In genomic region chr2:217382794-217383193, GRCh38 we compare ENCODE assay signal across 16 cellular contexts.
DNase-seq lines count a peak whose midpoint lies in the region; ATAC-seq and TF ChIP-seq lines count a peak whose summit lies in the region.
"Had no signal": no experiment of that assay in that cellular context is flagged by ENCODE, and none has a peak within 500 bp of the region (broad histone marks: within the 10 kb centered on the region; RNA-seq: fewer than 3 reads in every experiment).

No MANE protein-coding gene starts in this region.

- H3K36me3 ChIP-seq in adrenal gland (replicated peaks in 1 of 2) (no peaks in the 10 kb centered on the region), left ventricle myocardium inferior (no peaks in the 10 kb centered on the region), testis (ENCODE audit: low read depth, missing control alignments) (no peaks in the 10 kb centered on the region)

- TF ChIP-seq CTCF in adrenal gland (IDR thresholded peaks at IDR 0.05): no peak
- no peak for TF ChIP-seq CTCF in left ventricle myocardium inferior (IDR thresholded peaks at IDR 0.05; ENCODE audit: borderline replicate concordance)
- TF ChIP-seq CTCF in testis (IDR thresholded peaks at IDR 0.05): no peak

- no peak overlapping the region for H3K4me3 Mint-ChIP-seq in activated T-cell treated with anti-CD3 and anti-CD28 coated beads, Interleukin-2, amount 50 U/mL, for 72 hours
- H3K4me3 Mint-ChIP-seq: IgD-negative memory B cell had no signal

- H3K4me1 ChIP-seq in adrenal gland (replicated peaks in 1 of 2) (peaks cover 8 to 20% of the 10 kb centered on the region in 2 donors), left ventricle myocardium inferior (peaks cover 44% of the 10 kb centered on the region), testis (peaks cover 32% of the 10 kb centered on the region)

- H3K4me3 ChIP-seq in adrenal gland: no peak overlapping the region
- no peak overlapping the region for H3K4me3 ChIP-seq in left ventricle myocardium inferior
- no peak overlapping the region for H3K4me3 ChIP-seq in testis
- H3K4me3 ChIP-seq: PC-9 had no signal

- H3K9me3 ChIP-seq in adrenal gland (replicated peaks in 1 of 3): no peaks in the 10 kb centered on the region
- H3K9me3 ChIP-seq in left ventricle myocardium inferior (replicated peaks): no peaks in the 10 kb centered on the region
- no peaks in the 10 kb centered on the region for H3K9me3 ChIP-seq in testis

- ATAC-seq in activated T-cell treated with anti-CD3 and anti-CD28 coated beads, Interleukin-2, amount 50 U/mL, for 72 hours (replicated peaks in 1 of 2): peak; percentile 43 to 57
- no peak for ATAC-seq in HG03095 (IDR thresholded peaks at IDR 0.05; ENCODE audit: unreplicated experiment)

- peaks cover 0 to 2% of the 10 kb centered on the region in 2 donors for H3K36me3 Mint-ChIP-seq in activated T-cell treated with anti-CD3 and anti-CD28 coated beads, Interleukin-2, amount 50 U/mL, for 72 hours (ENCODE audit: insufficient read depth in 2 of 2)
- H3K36me3 Mint-ChIP-seq: IgD-negative memory B cell had no signal

- 30 to 46% (median 38%) methylated on average over 5 of the region's 5 CpGs for WGBS in adrenal gland, 4 donors
- WGBS in testis, 2 donors: 34 to 54% methylated on average over 5 of the region's 5 CpGs

- H3K27me3 ChIP-seq in adrenal gland (no peaks in the 10 kb centered on the region), left ventricle myocardium inferior (ENCODE audit: low read depth) (no peaks in the 10 kb centered on the region), testis (no peaks in the 10 kb centered on the region)

- H3K27ac ChIP-seq in adrenal gland (peak overlapping the region in 3 of 5 donors; percentile 11 to 48 (median 38)), left ventricle myocardium inferior (replicated peaks) (peak overlapping the region; percentile 63), testis (peak overlapping the region in 1 of 2 donors; percentile 70)
- H3K27ac ChIP-seq: PC-9 had no signal

- H3K27me3 Mint-ChIP-seq in activated T-cell treated with anti-CD3 and anti-CD28 coated beads, Interleukin-2, amount 50 U/mL, for 72 hours (ENCODE audit: low read depth): peaks cover 6% of the 10 kb centered on the region

- H3K9me3 Mint-ChIP-seq in activated T-cell treated with anti-CD3 and anti-CD28 coated beads, Interleukin-2, amount 50 U/mL, for 72 hours: no peaks in the 10 kb centered on the region

- no peak for DNase-seq in activated T-cell treated with anti-CD3 and anti-CD28 coated beads, Interleukin-2, amount 50 U/mL, for 72 hours
- no peak for DNase-seq in activated T-cell treated with anti-CD3 and anti-CD28 coated beads, Interleukin-2, amount 50 U/mL, for 48 hours
- DNase-seq in adrenal gland: peak in 6 of 7 donors; percentile 35 to 68 (median 50)
- no peak for DNase-seq in left ventricle myocardium inferior
- DNase-seq in testis: peak; percentile 81
- DNase-seq in dermis blood vessel endothelial cell: no peak
- no peak for DNase-seq in hepatic stellate cell (ENCODE audit: low spot score)
- DNase-seq: C1 segment of cervical spinal cord, DMS53, HCEC 1CT, NCI-H146, NCI-H226, NCI-H69, PC-9 had no signal

- peaks cover 4% of the 10 kb centered on the region for H3K4me1 Mint-ChIP-seq in activated T-cell treated with anti-CD3 and anti-CD28 coated beads, Interleukin-2, amount 50 U/mL, for 72 hours (ENCODE audit: low read depth)
- H3K4me1 Mint-ChIP-seq: IgD-negative memory B cell had no signal

- intact Hi-C loops in adrenal gland (cut with DNase I): no loop called here
- intact Hi-C loops in left ventricle myocardium inferior (cut with micrococcal nuclease): no loop called here
- intact Hi-C loops in testis (cut with DNase I; ENCODE audit: low total_unique reads): no loop called here

- H3K27ac Mint-ChIP-seq in activated T-cell treated with anti-CD3 and anti-CD28 coated beads, Interleukin-2, amount 50 U/mL, for 72 hours: no peak overlapping the region

- TF ChIP-seq POLR2A in adrenal gland (IDR thresholded peaks at IDR 0.05) (no peak), testis (IDR thresholded peaks at IDR 0.05) (no peak)

Comparison
In these comparisons a context has a peak if more than half of its experiments do, and no peak if none do; other contexts are left out.
1. DNase-seq: peak in adrenal gland (6 of 7) and testis (single experiment); none in activated T-cell treated with anti-CD3 and anti-CD28 coated beads, Interleukin-2, amount 50 U/mL, for 72 hours (0 of 2), activated T-cell treated with anti-CD3 and anti-CD28 coated beads, Interleukin-2, amount 50 U/mL, for 48 hours (0 of 2), left ventricle myocardium inferior (single experiment), dermis blood vessel endothelial cell (single experiment) and hepatic stellate cell (single experiment).